1 cellular context compared by ENCODE assay signal in genomic region chr9:138211544-138212224, GRCh38.
TF ChIP-seq lines count a peak whose summit lies in the region.

No MANE protein-coding gene starts in this region.

TF ChIP-seq in HepG2, 621 proteins besides CTCF, POLR2A, EP300 and RAD21 (continued from another document):
- TF ChIP-seq SMC3 (IDR thresholded peaks at IDR 0.05; ENCODE audit: low read length), result 0 out of 2 replicates have a peak, but pooled peaks have one; percentile 7
